1 cellular context compared by ENCODE assay signal in the genomic region with DNA sequence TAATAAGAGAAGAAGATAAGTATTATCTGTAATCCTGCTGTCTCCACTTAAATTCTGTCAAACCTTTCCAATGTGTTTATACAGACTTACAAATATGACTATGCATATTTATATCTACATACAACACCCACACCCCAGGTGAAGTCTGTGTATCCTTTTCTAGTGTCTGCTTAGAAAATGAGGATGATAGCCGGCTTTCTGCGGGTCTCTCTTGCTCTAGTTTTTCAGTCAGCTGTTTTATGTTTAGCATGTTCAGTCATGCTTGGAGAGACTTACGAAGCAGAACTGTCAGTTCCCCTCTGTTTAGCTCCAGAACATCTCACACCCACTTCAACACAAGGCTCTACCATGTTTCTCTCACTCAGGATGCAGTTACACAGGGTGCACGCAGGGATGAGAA.
TF ChIP-seq lines count a peak whose summit lies in the region.

No MANE protein-coding gene starts in this region.

TF ChIP-seq in K562, 482 proteins besides CTCF, POLR2A, EP300 and RAD21 (continued from another document and continues in another):
- TF ChIP-seq, protein P1, sequence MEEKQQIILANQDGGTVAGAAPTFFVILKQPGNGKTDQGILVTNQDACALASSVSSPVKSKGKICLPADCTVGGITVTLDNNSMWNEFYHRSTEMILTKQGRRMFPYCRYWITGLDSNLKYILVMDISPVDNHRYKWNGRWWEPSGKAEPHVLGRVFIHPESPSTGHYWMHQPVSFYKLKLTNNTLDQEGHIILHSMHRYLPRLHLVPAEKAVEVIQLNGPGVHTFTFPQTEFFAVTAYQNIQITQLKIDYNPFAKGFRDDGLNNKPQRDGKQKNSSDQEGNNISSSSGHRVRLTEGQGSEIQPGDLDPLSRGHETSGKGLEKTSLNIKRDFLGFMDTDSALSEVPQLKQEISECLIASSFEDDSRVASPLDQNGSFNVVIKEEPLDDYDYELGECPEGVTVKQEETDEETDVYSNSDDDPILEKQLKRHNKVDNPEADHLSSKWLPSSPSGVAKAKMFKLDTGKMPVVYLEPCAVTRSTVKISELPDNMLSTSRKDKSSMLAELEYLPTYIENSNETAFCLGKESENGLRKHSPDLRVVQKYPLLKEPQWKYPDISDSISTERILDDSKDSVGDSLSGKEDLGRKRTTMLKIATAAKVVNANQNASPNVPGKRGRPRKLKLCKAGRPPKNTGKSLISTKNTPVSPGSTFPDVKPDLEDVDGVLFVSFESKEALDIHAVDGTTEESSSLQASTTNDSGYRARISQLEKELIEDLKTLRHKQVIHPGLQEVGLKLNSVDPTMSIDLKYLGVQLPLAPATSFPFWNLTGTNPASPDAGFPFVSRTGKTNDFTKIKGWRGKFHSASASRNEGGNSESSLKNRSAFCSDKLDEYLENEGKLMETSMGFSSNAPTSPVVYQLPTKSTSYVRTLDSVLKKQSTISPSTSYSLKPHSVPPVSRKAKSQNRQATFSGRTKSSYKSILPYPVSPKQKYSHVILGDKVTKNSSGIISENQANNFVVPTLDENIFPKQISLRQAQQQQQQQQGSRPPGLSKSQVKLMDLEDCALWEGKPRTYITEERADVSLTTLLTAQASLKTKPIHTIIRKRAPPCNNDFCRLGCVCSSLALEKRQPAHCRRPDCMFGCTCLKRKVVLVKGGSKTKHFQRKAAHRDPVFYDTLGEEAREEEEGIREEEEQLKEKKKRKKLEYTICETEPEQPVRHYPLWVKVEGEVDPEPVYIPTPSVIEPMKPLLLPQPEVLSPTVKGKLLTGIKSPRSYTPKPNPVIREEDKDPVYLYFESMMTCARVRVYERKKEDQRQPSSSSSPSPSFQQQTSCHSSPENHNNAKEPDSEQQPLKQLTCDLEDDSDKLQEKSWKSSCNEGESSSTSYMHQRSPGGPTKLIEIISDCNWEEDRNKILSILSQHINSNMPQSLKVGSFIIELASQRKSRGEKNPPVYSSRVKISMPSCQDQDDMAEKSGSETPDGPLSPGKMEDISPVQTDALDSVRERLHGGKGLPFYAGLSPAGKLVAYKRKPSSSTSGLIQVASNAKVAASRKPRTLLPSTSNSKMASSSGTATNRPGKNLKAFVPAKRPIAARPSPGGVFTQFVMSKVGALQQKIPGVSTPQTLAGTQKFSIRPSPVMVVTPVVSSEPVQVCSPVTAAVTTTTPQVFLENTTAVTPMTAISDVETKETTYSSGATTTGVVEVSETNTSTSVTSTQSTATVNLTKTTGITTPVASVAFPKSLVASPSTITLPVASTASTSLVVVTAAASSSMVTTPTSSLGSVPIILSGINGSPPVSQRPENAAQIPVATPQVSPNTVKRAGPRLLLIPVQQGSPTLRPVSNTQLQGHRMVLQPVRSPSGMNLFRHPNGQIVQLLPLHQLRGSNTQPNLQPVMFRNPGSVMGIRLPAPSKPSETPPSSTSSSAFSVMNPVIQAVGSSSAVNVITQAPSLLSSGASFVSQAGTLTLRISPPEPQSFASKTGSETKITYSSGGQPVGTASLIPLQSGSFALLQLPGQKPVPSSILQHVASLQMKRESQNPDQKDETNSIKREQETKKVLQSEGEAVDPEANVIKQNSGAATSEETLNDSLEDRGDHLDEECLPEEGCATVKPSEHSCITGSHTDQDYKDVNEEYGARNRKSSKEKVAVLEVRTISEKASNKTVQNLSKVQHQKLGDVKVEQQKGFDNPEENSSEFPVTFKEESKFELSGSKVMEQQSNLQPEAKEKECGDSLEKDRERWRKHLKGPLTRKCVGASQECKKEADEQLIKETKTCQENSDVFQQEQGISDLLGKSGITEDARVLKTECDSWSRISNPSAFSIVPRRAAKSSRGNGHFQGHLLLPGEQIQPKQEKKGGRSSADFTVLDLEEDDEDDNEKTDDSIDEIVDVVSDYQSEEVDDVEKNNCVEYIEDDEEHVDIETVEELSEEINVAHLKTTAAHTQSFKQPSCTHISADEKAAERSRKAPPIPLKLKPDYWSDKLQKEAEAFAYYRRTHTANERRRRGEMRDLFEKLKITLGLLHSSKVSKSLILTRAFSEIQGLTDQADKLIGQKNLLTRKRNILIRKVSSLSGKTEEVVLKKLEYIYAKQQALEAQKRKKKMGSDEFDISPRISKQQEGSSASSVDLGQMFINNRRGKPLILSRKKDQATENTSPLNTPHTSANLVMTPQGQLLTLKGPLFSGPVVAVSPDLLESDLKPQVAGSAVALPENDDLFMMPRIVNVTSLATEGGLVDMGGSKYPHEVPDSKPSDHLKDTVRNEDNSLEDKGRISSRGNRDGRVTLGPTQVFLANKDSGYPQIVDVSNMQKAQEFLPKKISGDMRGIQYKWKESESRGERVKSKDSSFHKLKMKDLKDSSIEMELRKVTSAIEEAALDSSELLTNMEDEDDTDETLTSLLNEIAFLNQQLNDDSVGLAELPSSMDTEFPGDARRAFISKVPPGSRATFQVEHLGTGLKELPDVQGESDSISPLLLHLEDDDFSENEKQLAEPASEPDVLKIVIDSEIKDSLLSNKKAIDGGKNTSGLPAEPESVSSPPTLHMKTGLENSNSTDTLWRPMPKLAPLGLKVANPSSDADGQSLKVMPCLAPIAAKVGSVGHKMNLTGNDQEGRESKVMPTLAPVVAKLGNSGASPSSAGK (IDR thresholded peaks at IDR 0.05) = no peak
- TF ChIP-seq PTRF (tag; IDR thresholded peaks at IDR 0.05) (no peak), POLR2AphosphoS5 (IDR thresholded peaks at IDR 0.05; ENCODE audit: control insufficient read depth, insufficient read depth, low read depth, low read length) (0 out of 2 replicates have a peak, but pooled peaks have one; percentile 29), CBFA2T2 (conservative IDR thresholded peaks at IDR 0.05) (peak; percentile 81), FOXK1 (CRISPR knock-in tag; IDR thresholded peaks at IDR 0.05; ENCODE audit: borderline replicate concordance) (no peak), ZC3H11A (IDR thresholded peaks at IDR 0.05; ENCODE audit: low read depth, low read length) (no peak), NCOR1 (IDR thresholded peaks at IDR 0.05) (peak; percentile 73), EGR1 (conservative IDR thresholded peaks at IDR 0.05) (0 out of 2 replicates have a peak, but pooled peaks have one; percentile 18), NR2F6 (CRISPR knock-in tag; IDR thresholded peaks at IDR 0.05) (no peak), TCF3 (CRISPR knock-in tag; IDR thresholded peaks at IDR 0.05) (peak; percentile 81), CHD2 (IDR thresholded peaks at IDR 0.05; ENCODE audit: low read depth, low read length) (no peak), PML (IDR thresholded peaks at IDR 0.05; ENCODE audit: low read length) (0 out of 2 replicates have a peak, but pooled peaks have one; percentile 30), RBBP5 (IDR thresholded peaks at IDR 0.05; ENCODE audit: borderline replicate concordance, insufficient read depth, low read length, poor library complexity, severe bottlenecking) (no peak), ZNF239 (CRISPR knock-in tag; IDR thresholded peaks at IDR 0.05) (no peak), RFX1 (IDR thresholded peaks at IDR 0.05) (no peak), FIP1L1 (IDR thresholded peaks at IDR 0.05; ENCODE audit: low read depth, low read length, poor library complexity, severe bottlenecking) (no peak), FOXK2 (conservative IDR thresholded peaks at IDR 0.05 in 1 of 2, IDR thresholded peaks at IDR 0.05 in 1 of 2; ENCODE audit: low read depth in 2 of 2) (peak in 1 of 2 experiments; percentile 24; a peak in 1 of 4 replicates), ARID1B (IDR thresholded peaks at IDR 0.05) (peak; percentile 77), ZNF695 (CRISPR knock-in tag; IDR thresholded peaks at IDR 0.05) (no peak), MAFF (IDR thresholded peaks at IDR 0.05; ENCODE audit: low read length) (peak; percentile 59; the same call in 1 of the 2 replicates), TAL1 (IDR thresholded peaks at IDR 0.05) (peak; percentile 84), HDAC1 (IDR thresholded peaks at IDR 0.05) (no peak), ZC3H4 (CRISPR knock-in tag; IDR thresholded peaks at IDR 0.05; ENCODE audit: borderline replicate concordance) (no peak), NFE2 (IDR thresholded peaks at IDR 0.05; ENCODE audit: low read depth) (peak; percentile 72), KLF16 (IDR thresholded peaks at IDR 0.05) (peak; percentile 21; the same call in 1 of the 2 replicates), OTX1 (CRISPR knock-in tag; IDR thresholded peaks at IDR 0.05) (no peak), TRIM24 (IDR thresholded peaks at IDR 0.05) (0 out of 4 replicates have a peak, but pooled peaks of 1 of the 2 experiments have one; percentile 39), KAT7 (CRISPR knock-in tag; IDR thresholded peaks at IDR 0.05; ENCODE audit: borderline replicate concordance) (no peak), GABPA (tag; conservative IDR thresholded peaks at IDR 0.05; ENCODE audit: low read depth) (no peak), DPF2 (IDR thresholded peaks at IDR 0.05) (peak; percentile 53), ZNF175 (CRISPR knock-in tag; IDR thresholded peaks at IDR 0.05; ENCODE audit: low read depth) (no peak), TAF15 (IDR thresholded peaks at IDR 0.05; ENCODE audit: low read depth, low read length) (no peak), ZNF212 (CRISPR knock-in tag; IDR thresholded peaks at IDR 0.05) (no peak), STAG1 (CRISPR knock-in tag; IDR thresholded peaks at IDR 0.05; ENCODE audit: borderline replicate concordance) (no peak), ZFX (CRISPR knock-in tag; IDR thresholded peaks at IDR 0.05) (no peak), SMARCA4 (IDR thresholded peaks at IDR 0.05) (peak; percentile 52; the same call in 1 of the 2 replicates)
- TF ChIP-seq, protein P2, sequence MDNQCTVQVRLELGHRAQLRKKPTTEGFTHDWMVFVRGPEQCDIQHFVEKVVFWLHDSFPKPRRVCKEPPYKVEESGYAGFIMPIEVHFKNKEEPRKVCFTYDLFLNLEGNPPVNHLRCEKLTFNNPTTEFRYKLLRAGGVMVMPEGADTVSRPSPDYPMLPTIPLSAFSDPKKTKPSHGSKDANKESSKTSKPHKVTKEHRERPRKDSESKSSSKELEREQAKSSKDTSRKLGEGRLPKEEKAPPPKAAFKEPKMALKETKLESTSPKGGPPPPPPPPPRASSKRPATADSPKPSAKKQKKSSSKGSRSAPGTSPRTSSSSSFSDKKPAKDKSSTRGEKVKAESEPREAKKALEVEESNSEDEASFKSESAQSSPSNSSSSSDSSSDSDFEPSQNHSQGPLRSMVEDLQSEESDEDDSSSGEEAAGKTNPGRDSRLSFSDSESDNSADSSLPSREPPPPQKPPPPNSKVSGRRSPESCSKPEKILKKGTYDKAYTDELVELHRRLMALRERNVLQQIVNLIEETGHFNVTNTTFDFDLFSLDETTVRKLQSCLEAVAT (IDR thresholded peaks at IDR 0.05) = no peak
- TF ChIP-seq, protein P3, sequence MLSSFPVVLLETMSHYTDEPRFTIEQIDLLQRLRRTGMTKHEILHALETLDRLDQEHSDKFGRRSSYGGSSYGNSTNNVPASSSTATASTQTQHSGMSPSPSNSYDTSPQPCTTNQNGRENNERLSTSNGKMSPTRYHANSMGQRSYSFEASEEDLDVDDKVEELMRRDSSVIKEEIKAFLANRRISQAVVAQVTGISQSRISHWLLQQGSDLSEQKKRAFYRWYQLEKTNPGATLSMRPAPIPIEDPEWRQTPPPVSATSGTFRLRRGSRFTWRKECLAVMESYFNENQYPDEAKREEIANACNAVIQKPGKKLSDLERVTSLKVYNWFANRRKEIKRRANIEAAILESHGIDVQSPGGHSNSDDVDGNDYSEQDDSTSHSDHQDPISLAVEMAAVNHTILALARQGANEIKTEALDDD (IDR thresholded peaks at IDR 0.05) = no peak
- TF ChIP-seq, protein P4, sequence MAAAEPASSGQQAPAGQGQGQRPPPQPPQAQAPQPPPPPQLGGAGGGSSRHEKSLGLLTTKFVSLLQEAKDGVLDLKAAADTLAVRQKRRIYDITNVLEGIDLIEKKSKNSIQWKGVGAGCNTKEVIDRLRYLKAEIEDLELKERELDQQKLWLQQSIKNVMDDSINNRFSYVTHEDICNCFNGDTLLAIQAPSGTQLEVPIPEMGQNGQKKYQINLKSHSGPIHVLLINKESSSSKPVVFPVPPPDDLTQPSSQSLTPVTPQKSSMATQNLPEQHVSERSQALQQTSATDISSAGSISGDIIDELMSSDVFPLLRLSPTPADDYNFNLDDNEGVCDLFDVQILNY (CRISPR knock-in tag; IDR thresholded peaks at IDR 0.05) = no peak
- TF ChIP-seq, protein P5, sequence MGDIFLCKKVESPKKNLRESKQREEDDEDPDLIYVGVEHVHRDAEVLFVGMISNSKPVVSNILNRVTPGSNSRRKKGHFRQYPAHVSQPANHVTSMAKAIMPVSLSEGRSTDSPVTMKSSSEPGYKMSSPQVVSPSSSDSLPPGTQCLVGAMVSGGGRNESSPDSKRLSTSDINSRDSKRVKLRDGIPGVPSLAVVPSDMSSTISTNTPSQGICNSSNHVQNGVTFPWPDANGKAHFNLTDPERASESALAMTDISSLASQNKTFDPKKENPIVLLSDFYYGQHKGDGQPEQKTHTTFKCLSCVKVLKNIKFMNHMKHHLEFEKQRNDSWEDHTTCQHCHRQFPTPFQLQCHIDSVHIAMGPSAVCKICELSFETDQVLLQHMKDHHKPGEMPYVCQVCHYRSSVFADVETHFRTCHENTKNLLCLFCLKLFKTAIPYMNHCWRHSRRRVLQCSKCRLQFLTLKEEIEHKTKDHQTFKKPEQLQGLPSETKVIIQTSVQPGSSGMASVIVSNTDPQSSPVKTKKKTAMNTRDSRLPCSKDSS (IDR thresholded peaks at IDR 0.05; ENCODE audit: low read depth, partially characterized antibody) = no peak
- TF ChIP-seq, protein P6, sequence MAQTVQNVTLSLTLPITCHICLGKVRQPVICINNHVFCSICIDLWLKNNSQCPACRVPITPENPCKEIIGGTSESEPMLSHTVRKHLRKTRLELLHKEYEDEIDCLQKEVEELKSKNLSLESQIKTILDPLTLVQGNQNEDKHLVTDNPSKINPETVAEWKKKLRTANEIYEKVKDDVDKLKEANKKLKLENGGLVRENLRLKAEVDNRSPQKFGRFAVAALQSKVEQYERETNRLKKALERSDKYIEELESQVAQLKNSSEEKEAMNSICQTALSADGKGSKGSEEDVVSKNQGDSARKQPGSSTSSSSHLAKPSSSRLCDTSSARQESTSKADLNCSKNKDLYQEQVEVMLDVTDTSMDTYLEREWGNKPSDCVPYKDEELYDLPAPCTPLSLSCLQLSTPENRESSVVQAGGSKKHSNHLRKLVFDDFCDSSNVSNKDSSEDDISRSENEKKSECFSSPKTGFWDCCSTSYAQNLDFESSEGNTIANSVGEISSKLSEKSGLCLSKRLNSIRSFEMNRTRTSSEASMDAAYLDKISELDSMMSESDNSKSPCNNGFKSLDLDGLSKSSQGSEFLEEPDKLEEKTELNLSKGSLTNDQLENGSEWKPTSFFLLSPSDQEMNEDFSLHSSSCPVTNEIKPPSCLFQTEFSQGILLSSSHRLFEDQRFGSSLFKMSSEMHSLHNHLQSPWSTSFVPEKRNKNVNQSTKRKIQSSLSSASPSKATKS (CRISPR knock-in tag; IDR thresholded peaks at IDR 0.05) = no peak
- TF ChIP-seq, protein P7, sequence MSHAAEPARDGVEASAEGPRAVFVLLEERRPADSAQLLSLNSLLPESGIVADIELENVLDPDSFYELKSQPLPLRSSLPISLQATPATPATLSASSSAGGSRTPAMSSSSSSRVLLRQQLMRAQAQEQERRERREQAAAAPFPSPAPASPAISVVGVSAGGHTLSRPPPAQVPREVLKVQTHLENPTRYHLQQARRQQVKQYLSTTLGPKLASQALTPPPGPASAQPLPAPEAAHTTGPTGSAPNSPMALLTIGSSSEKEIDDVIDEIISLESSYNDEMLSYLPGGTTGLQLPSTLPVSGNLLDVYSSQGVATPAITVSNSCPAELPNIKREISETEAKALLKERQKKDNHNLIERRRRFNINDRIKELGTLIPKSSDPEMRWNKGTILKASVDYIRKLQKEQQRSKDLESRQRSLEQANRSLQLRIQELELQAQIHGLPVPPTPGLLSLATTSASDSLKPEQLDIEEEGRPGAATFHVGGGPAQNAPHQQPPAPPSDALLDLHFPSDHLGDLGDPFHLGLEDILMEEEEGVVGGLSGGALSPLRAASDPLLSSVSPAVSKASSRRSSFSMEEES (CRISPR knock-in tag; IDR thresholded peaks at IDR 0.05) = no peak
